Comparison of ENCODE assay signal across 21 cellular contexts in genomic region chr5:40780858-40781257, GRCh38. TPM values are rescaled to one million over a fixed set of nuclear protein-coding genes. Genes with fewer than 3 reads are reported as not detected.
DNase-seq lines count a peak whose midpoint lies in the region; ATAC-seq, FAIRE-seq and TF ChIP-seq lines count a peak whose summit lies in the region.
"Had no signal": no experiment of that assay in that cellular context is flagged by ENCODE, and none has a peak within 500 bp of the region (broad histone marks: within the 10 kb centered on the region; RNA-seq: fewer than 3 reads in every experiment).

No MANE protein-coding gene starts in this region.

- no peak overlapping the region for H2BK5ac ChIP-seq in H9 (ENCODE audit: insufficient read length, low read length)

- H3K4me3 Mint-ChIP-seq in activated T-cell treated with anti-CD3 and anti-CD28 coated beads, Interleukin-2, amount 50 U/mL, for 24 hours = no peak overlapping the region
- no peak overlapping the region for H3K4me3 Mint-ChIP-seq in activated T-cell treated with anti-CD3 and anti-CD28 coated beads, Interleukin-2, amount 50 U/mL, for 4 hours
- H3K4me3 Mint-ChIP-seq in H9 = no peak overlapping the region
- no peak overlapping the region for H3K4me3 Mint-ChIP-seq in stimulated activated effector memory CD8-positive, alpha-beta T cell treated with anti-CD3 and anti-CD28 coated beads, Interleukin-12 subunit alpha, Interleukin-12 subunit beta, amount 100 ng/mL, for 72 hours
- H3K4me3 Mint-ChIP-seq: B cell had no signal

- no peak for TF ChIP-seq CTCF in H9 (conservative IDR thresholded peaks at IDR 0.05)
- TF ChIP-seq CTCF in HepG2 (CRISPR knock-in tag; IDR thresholded peaks at IDR 0.05) = no peak
- no peak for TF ChIP-seq CTCF in RWPE1 (conservative IDR thresholded peaks at IDR 0.05; ENCODE audit: low read depth)

- H3K79me1 ChIP-seq in H9 (ENCODE audit: insufficient read depth, low read depth, low read length, poor library complexity, severe bottlenecking) = peaks cover 3% of the 10 kb centered on the region

- H3K27me3 ChIP-seq in H9 (ENCODE audit: insufficient read depth, low read length) (no peaks in the 10 kb centered on the region), HepG2 (ENCODE audit: control insufficient read depth in 1 of 2, insufficient read depth in 2 of 2, low read length in 2 of 2) (no peaks in the 10 kb centered on the region)
- H3K27me3 ChIP-seq: SJCRH30 had no signal

- no peak for DNase-seq in activated T-cell treated with anti-CD3 and anti-CD28 coated beads, Interleukin-2, amount 50 U/mL, for 24 hours
- DNase-seq in activated T-cell treated with anti-CD3 and anti-CD28 coated beads, Interleukin-2, amount 50 U/mL, for 4 hours = no peak
- no peak for DNase-seq in H9
- no peak for DNase-seq in HepG2 (ENCODE audit: low spot score)
- no peak for DNase-seq in stimulated activated effector memory CD8-positive, alpha-beta T cell treated with anti-CD3 and anti-CD28 coated beads, Interleukin-12 subunit alpha, Interleukin-12 subunit beta, amount 100 ng/mL, for 72 hours (ENCODE audit: low spot score in 2 of 2)
- no peak for DNase-seq in NOMO-1 (lab: John Stamatoyannopoulos, UW; ENCODE audit: unreplicated experiment in 2 of 2)
- DNase-seq in RWPE1 (ENCODE audit: low spot score) = no peak
- DNase-seq in EL = no peak
- DNase-seq: Caco-2, DMS153, NCI-H1417 treated with DMSO at 0.1 percent for 48 hours, NCI-H187 treated with DMSO at 0.1 percent for 48 hours, NCI-H2227 treated with DMSO at 0.1 percent for 48 hours, NCI-H510A treated with DMSO at 0.1 percent for 48 hours, NCI-H774, SJCRH30 had no signal

- TF ChIP-seq POLR2A in HepG2 (IDR thresholded peaks at IDR 0.05; ENCODE audit: insufficient read depth in 1 of 2, low read depth in 2 of 2, low read length in 2 of 2) = no peak

- H2AFZ ChIP-seq in H9 (ENCODE audit: low read length) = no peak overlapping the region
- no peak overlapping the region for H2AFZ ChIP-seq in HepG2 (ENCODE audit: low read length)

- no peak overlapping the region for H3K4me3 ChIP-seq in HepG2 (replicated peaks in 1 of 3; ENCODE audit: insufficient read depth in 1 of 3, low read depth in 2 of 3, low read length in 3 of 3)
- H3K4me3 ChIP-seq: GM12878, SJCRH30 had no signal

- peak overlapping the region; percentile 50 for H3K27ac Mint-ChIP-seq in activated T-cell treated with anti-CD3 and anti-CD28 coated beads, Interleukin-2, amount 50 U/mL, for 24 hours
- peak overlapping the region in 2 of 3 experiments; percentile 6 to 49; a peak in 2 of 7 replicates for H3K27ac Mint-ChIP-seq in H9
- peak overlapping the region; percentile 9 for H3K27ac Mint-ChIP-seq in stimulated activated effector memory CD8-positive, alpha-beta T cell treated with anti-CD3 and anti-CD28 coated beads, Interleukin-12 subunit alpha, Interleukin-12 subunit beta, amount 100 ng/mL, for 72 hours
- H3K27ac Mint-ChIP-seq: B cell had no signal

- no peak overlapping the region for H2BK120ac ChIP-seq in H9 (ENCODE audit: low read depth, low read length, poor library complexity, severe bottlenecking)

- in situ Hi-C loops in HepG2 (cut with HindIII; ENCODE audit: extremely low pct_ligation_motif_present, low pct_unique_long_range_greater_than_20kb) = no loop called here

- FAIRE-seq in HepG2 (lab: Jason Lieb, UNC) = no peak
- FAIRE-seq: GM12878, GM19239, H1 had no signal

- TF ChIP-seq RAD21 in HepG2 (CRISPR knock-in tag; IDR thresholded peaks at IDR 0.05) = no peak

- H3K4me1 Mint-ChIP-seq in activated T-cell treated with anti-CD3 and anti-CD28 coated beads, Interleukin-2, amount 50 U/mL, for 24 hours (ENCODE audit: low read depth) = peaks cover 62% of the 10 kb centered on the region
- peaks cover 45% of the 10 kb centered on the region for H3K4me1 Mint-ChIP-seq in activated T-cell treated with anti-CD3 and anti-CD28 coated beads, Interleukin-2, amount 50 U/mL, for 4 hours (ENCODE audit: low read depth)
- H3K4me1 Mint-ChIP-seq in H9 = no peaks in the 10 kb centered on the region; a peak in 1 of 4 replicates
- peaks cover 50% of the 10 kb centered on the region for H3K4me1 Mint-ChIP-seq in stimulated activated effector memory CD8-positive, alpha-beta T cell treated with anti-CD3 and anti-CD28 coated beads, Interleukin-12 subunit alpha, Interleukin-12 subunit beta, amount 100 ng/mL, for 72 hours

- H3K27ac ChIP-seq in H9 (ENCODE audit: insufficient read length, low read depth, low read length) (no peak overlapping the region), HepG2 (ENCODE audit: extremely low read length, insufficient read depth, low read length) (peak overlapping the region; percentile 31), RWPE1 (no peak overlapping the region)
- H3K27ac ChIP-seq: 22Rv1, SJCRH30 had no signal

- no peaks in the 10 kb centered on the region for H3K27me3 Mint-ChIP-seq in activated T-cell treated with anti-CD3 and anti-CD28 coated beads, Interleukin-2, amount 50 U/mL, for 24 hours
- H3K27me3 Mint-ChIP-seq in activated T-cell treated with anti-CD3 and anti-CD28 coated beads, Interleukin-2, amount 50 U/mL, for 4 hours (ENCODE audit: low read depth) = no peaks in the 10 kb centered on the region
- H3K27me3 Mint-ChIP-seq in H9 (ENCODE audit: low read depth) = no peaks in the 10 kb centered on the region
- H3K27me3 Mint-ChIP-seq: B cell had no signal

- CTCF ChIA-PET in HepG2 (lab: Yijun Ruan, JAX; ENCODE audit: low intra/inter-chr PET ratio, low total read pairs) = no interaction called here
- CTCF ChIA-PET in RWPE1 (lab: Yijun Ruan, JAX) = no interaction called here

- no peak overlapping the region for H3K14ac ChIP-seq in H9 (ENCODE audit: insufficient read depth, low read length)

- TF ChIP-seq EP300 in HepG2 (IDR thresholded peaks at IDR 0.05; ENCODE audit: low read depth in 2 of 2, low read length in 2 of 2) = no peak
- TF ChIP-seq EP300 in HepG2 (CRISPR knock-in tag; IDR thresholded peaks at IDR 0.05; ENCODE audit: borderline replicate concordance) = no peak

- no peak overlapping the region for H3K18ac ChIP-seq in H9 (ENCODE audit: insufficient read length, low read depth, low read length)

- 100% methylated on average over 1 of the region's 3 CpGs for WGBS in H9 (ENCODE audit: extremely low coverage, insufficient read length, low lambda C conversion rate)
- WGBS in HepG2 (ENCODE audit: low lambda C conversion rate) = 93% methylated on average over 3 of the region's 3 CpGs

- no peak overlapping the region for H2BK20ac ChIP-seq in H9 (ENCODE audit: low read depth, low read length, poor library complexity, severe bottlenecking)

- peaks cover 37% of the 10 kb centered on the region for H3K36me3 Mint-ChIP-seq in activated T-cell treated with anti-CD3 and anti-CD28 coated beads, Interleukin-2, amount 50 U/mL, for 24 hours (ENCODE audit: low read depth)
- peaks cover 15% of the 10 kb centered on the region for H3K36me3 Mint-ChIP-seq in activated T-cell treated with anti-CD3 and anti-CD28 coated beads, Interleukin-2, amount 50 U/mL, for 4 hours (ENCODE audit: insufficient read depth)
- H3K36me3 Mint-ChIP-seq in H9 (ENCODE audit: insufficient read depth in 1 of 3, low read depth in 3 of 3) = peaks cover 7 to 14% (median 12%) of the 10 kb centered on the region in 3 experiments; a peak in 6 of 7 replicates
- peaks cover 37% of the 10 kb centered on the region for H3K36me3 Mint-ChIP-seq in stimulated activated effector memory CD8-positive, alpha-beta T cell treated with anti-CD3 and anti-CD28 coated beads, Interleukin-12 subunit alpha, Interleukin-12 subunit beta, amount 100 ng/mL, for 72 hours

- no TSS peak for BruUV-seq in HepG2 (replicated peaks; lab: Mats Ljungman, UMichigan)

- H3K4ac ChIP-seq in H9 (ENCODE audit: low read depth, low read length) = no peak overlapping the region

- no peak for ATAC-seq in activated T-cell treated with anti-CD3 and anti-CD28 coated beads, Interleukin-2, amount 50 U/mL, for 4 hours
- ATAC-seq in HepG2 = no peak
- ATAC-seq in stimulated activated effector memory CD8-positive, alpha-beta T cell treated with anti-CD3 and anti-CD28 coated beads, Interleukin-12 subunit alpha, Interleukin-12 subunit beta, amount 100 ng/mL, for 72 hours = no peak
- ATAC-seq: GM12878 had no signal

- H4K5ac ChIP-seq in H9 (ENCODE audit: insufficient read length, low read depth, low read length) = no peak overlapping the region

- no peaks in the 10 kb centered on the region for H3K4me1 ChIP-seq in H9 (ENCODE audit: insufficient read depth, low read length)
- peaks cover 72% of the 10 kb centered on the region for H3K4me1 ChIP-seq in HepG2 (ENCODE audit: insufficient read depth, low read length)

- H2BK15ac ChIP-seq in H9 (ENCODE audit: low read depth, low read length) = no peak overlapping the region

- no peaks in the 10 kb centered on the region for H3K23me2 ChIP-seq in H9 (ENCODE audit: insufficient read length, low read depth, low read length, poor library complexity, severe bottlenecking)

- H3K9ac ChIP-seq in H9 (ENCODE audit: extremely low read depth, insufficient read length, low read length) (no peak overlapping the region), HepG2 (ENCODE audit: insufficient read depth, low read depth, low read length) (no peak overlapping the region)

- H4K20me1 ChIP-seq in H9 (ENCODE audit: control insufficient read depth, insufficient read depth, insufficient read length) (no peaks in the 10 kb centered on the region), HepG2 (ENCODE audit: insufficient read depth, low read length) (peaks cover 3% of the 10 kb centered on the region; the same call in 1 of the 2 replicates)

- peaks cover 23% of the 10 kb centered on the region; the same call in 1 of the 2 replicates for H3K79me2 ChIP-seq in H9 (ENCODE audit: insufficient read depth, low read length)
- peaks cover 83% of the 10 kb centered on the region for H3K79me2 ChIP-seq in HepG2 (ENCODE audit: insufficient read depth, low read length)

- H3K9me3 Mint-ChIP-seq in activated T-cell treated with anti-CD3 and anti-CD28 coated beads, Interleukin-2, amount 50 U/mL, for 24 hours = no peaks in the 10 kb centered on the region
- no peaks in the 10 kb centered on the region for H3K9me3 Mint-ChIP-seq in activated T-cell treated with anti-CD3 and anti-CD28 coated beads, Interleukin-2, amount 50 U/mL, for 4 hours
- no peaks in the 10 kb centered on the region for H3K9me3 Mint-ChIP-seq in H9
- H3K9me3 Mint-ChIP-seq in stimulated activated effector memory CD8-positive, alpha-beta T cell treated with anti-CD3 and anti-CD28 coated beads, Interleukin-12 subunit alpha, Interleukin-12 subunit beta, amount 100 ng/mL, for 72 hours = no peaks in the 10 kb centered on the region

- no peaks in the 10 kb centered on the region for H3K9me3 ChIP-seq in H9 (ENCODE audit: control insufficient read depth, low read depth, low read length)
- no peaks in the 10 kb centered on the region for H3K9me3 ChIP-seq in HepG2 (ENCODE audit: low read length)
- H3K9me3 ChIP-seq: Caco-2, SJCRH30 had no signal

- H4K91ac ChIP-seq in H9 (ENCODE audit: insufficient read length, low read depth, low read length) = no peak overlapping the region

- POLR2A ChIA-PET in HepG2 (lab: Yijun Ruan, JAX) = no interaction called here
- POLR2A ChIA-PET in RWPE1 (lab: Yijun Ruan, JAX; ENCODE audit: low non-redundant PET) = no interaction called here

- no peak overlapping the region for H2AK5ac ChIP-seq in H9 (ENCODE audit: insufficient read length, low read length)

- no peak overlapping the region for H4K8ac ChIP-seq in H9 (replicated peaks; ENCODE audit: insufficient read length, low read depth, low read length)

- H3K23ac ChIP-seq in H9 (ENCODE audit: insufficient read length, low read depth, low read length) = no peak overlapping the region

- intact Hi-C loops in HepG2 (cut with micrococcal nuclease; ENCODE audit: unreplicated experiment) = loop anchor here (10.0 kb wide), 1 partner anchor 1706 kb away; the partner anchor contains the start of gene RICTOR

- H3K4me2 ChIP-seq in H9 (ENCODE audit: insufficient read depth, insufficient read length, low read length) = no peak overlapping the region
- no peak overlapping the region for H3K4me2 ChIP-seq in HepG2 (ENCODE audit: low read depth, low read length)

- H3K36me3 ChIP-seq in HepG2 (replicated peaks in 1 of 2; ENCODE audit: control insufficient read depth in 1 of 2, insufficient read depth in 2 of 2, low read length in 2 of 2) = peaks cover 3 to 10% of the 10 kb centered on the region in 2 experiments

- H3K56ac ChIP-seq in H9 (ENCODE audit: insufficient read length, low read depth, low read length) = no peak overlapping the region

- no peak overlapping the region for H3T11ph ChIP-seq in H9 (ENCODE audit: low read length)

- no peak overlapping the region for H2BK12ac ChIP-seq in H9 (ENCODE audit: insufficient read length, low read depth, low read length)

RNA-seq across cellular contexts. Expression of gene PRKAA1, which starts 17.3 kb away (rescaled TPM):
- total RNA-seq in activated T-cell treated with anti-CD3 and anti-CD28 coated beads, Interleukin-2, amount 50 U/mL, for 4 hours = 10 to 100 TPM; 48.6 to 51.4 (median 50.3) TPM
- total RNA-seq in H9 (2021) (28.8 and 29.1 TPM in 2 replicates), HepG2 (2016; rRNA removed; fragmentation: Illumina TruSeq; extraction: Trizol) (58.0 and 78.7 TPM in 2 replicates)
- total RNA-seq in HepG2 (2016; cell fraction: cytosol; rRNA removed; fragmentation: Illumina TruSeq; extraction: Trizol; ENCODE audit: low read depth) = 31.0 and 34.0 TPM in 2 replicates
- total RNA-seq in HepG2 (2016; cell fraction: insoluble cytoplasmic fraction; rRNA removed; fragmentation: Illumina TruSeq; extraction: Trizol) = 56.3 and 76.7 TPM in 2 replicates
- 28.2 and 36.2 TPM in 2 replicates for total RNA-seq in HepG2 (2016; cell fraction: membrane; rRNA removed; fragmentation: Illumina TruSeq; extraction: Trizol)
- 48.6 and 60.5 TPM in 2 replicates for total RNA-seq in HepG2 (2016; cell fraction: nucleus; rRNA removed; fragmentation: Illumina TruSeq; extraction: Trizol)
- 29.0 and 36.6 TPM in 2 replicates for polyA plus RNA-seq in HepG2 (2011; rRNA removed)
- 10.5 and 18.5 TPM in 2 replicates for polyA plus RNA-seq in HepG2 (2011; cell fraction: cytosol; rRNA removed)
- 38.2 and 50.6 TPM in 2 replicates for polyA plus RNA-seq in HepG2 (2011; cell fraction: nucleus; rRNA removed)
- 39.5 and 51.9 TPM in 2 replicates for polyA plus RNA-seq in HepG2 (2012)
- 1.4 and 1.5 TPM in 2 replicates for polyA plus RNA-seq in HepG2 (2016; cell fraction: cytosol; fragmentation: Illumina TruSeq; extraction: Trizol; ENCODE audit: low read depth)
- 32.4 and 34.1 TPM in 2 replicates for polyA plus RNA-seq in HepG2 (2016; cell fraction: insoluble cytoplasmic fraction; fragmentation: Illumina TruSeq; extraction: Trizol; ENCODE audit: low read depth)
- 3.2 and 4.1 TPM in 2 replicates for polyA plus RNA-seq in HepG2 (2016; cell fraction: membrane; fragmentation: Illumina TruSeq; extraction: Trizol; ENCODE audit: low read depth)
- 61.0 and 74.0 TPM in 2 replicates for polyA plus RNA-seq in HepG2 (2016; cell fraction: nucleus; fragmentation: Illumina TruSeq; extraction: Trizol; ENCODE audit: insufficient read depth, low read depth)
- polyA minus RNA-seq in HepG2 (2011; rRNA and poly(A)+ RNA removed; ENCODE audit: low replicate concordance) = 12.8 and 19.6 TPM in 2 replicates
- polyA minus RNA-seq in HepG2 (2011; cell fraction: cytosol; rRNA and poly(A)+ RNA removed) = 42.8 and 49.6 TPM in 2 replicates
- 88.8 and 97.3 TPM in 2 replicates for polyA minus RNA-seq in HepG2 (2011; cell fraction: nucleus; rRNA and poly(A)+ RNA removed)

RNA-seq across cellular contexts. Expression of gene TTC33, which starts 25.1 kb away (rescaled TPM):
- 10 to 100 TPM; 14.6 to 20.9 (median 15.9) TPM for total RNA-seq in activated T-cell treated with anti-CD3 and anti-CD28 coated beads, Interleukin-2, amount 50 U/mL, for 4 hours
- total RNA-seq in H9 (2021) (7.2 and 7.3 TPM in 2 replicates), HepG2 (2016; rRNA removed; fragmentation: Illumina TruSeq; extraction: Trizol) (20.0 and 37.9 TPM in 2 replicates)
- total RNA-seq in HepG2 (2016; cell fraction: cytosol; rRNA removed; fragmentation: Illumina TruSeq; extraction: Trizol; ENCODE audit: low read depth) = 1.3 and 1.7 TPM in 2 replicates
- total RNA-seq in HepG2 (2016; cell fraction: insoluble cytoplasmic fraction; rRNA removed; fragmentation: Illumina TruSeq; extraction: Trizol) = 18.6 and 39.1 TPM in 2 replicates
- total RNA-seq in HepG2 (2016; cell fraction: membrane; rRNA removed; fragmentation: Illumina TruSeq; extraction: Trizol) = 4.6 and 4.8 TPM in 2 replicates
- 9.9 and 10.9 TPM in 2 replicates for total RNA-seq in HepG2 (2016; cell fraction: nucleus; rRNA removed; fragmentation: Illumina TruSeq; extraction: Trizol)
- 3.8 and 4.5 TPM in 2 replicates for polyA plus RNA-seq in HepG2 (2011; rRNA removed)
- polyA plus RNA-seq in HepG2 (2011; cell fraction: cytosol; rRNA removed) = 1.4 and 2.4 TPM in 2 replicates
- 1.2 and 2.1 TPM in 2 replicates for polyA plus RNA-seq in HepG2 (2011; cell fraction: nucleus; rRNA removed)
- 9.7 and 10.0 TPM in 2 replicates for polyA plus RNA-seq in HepG2 (2012)
- polyA plus RNA-seq in HepG2 (2016; cell fraction: cytosol; fragmentation: Illumina TruSeq; extraction: Trizol; ENCODE audit: low read depth) = 0.32 and 0.58 TPM in 2 replicates
- 21.9 and 22.3 TPM in 2 replicates for polyA plus RNA-seq in HepG2 (2016; cell fraction: insoluble cytoplasmic fraction; fragmentation: Illumina TruSeq; extraction: Trizol; ENCODE audit: low read depth)
- 1.8 and 2.1 TPM in 2 replicates for polyA plus RNA-seq in HepG2 (2016; cell fraction: membrane; fragmentation: Illumina TruSeq; extraction: Trizol; ENCODE audit: low read depth)
- 8.5 and 9.4 TPM in 2 replicates for polyA plus RNA-seq in HepG2 (2016; cell fraction: nucleus; fragmentation: Illumina TruSeq; extraction: Trizol; ENCODE audit: insufficient read depth, low read depth)
- polyA minus RNA-seq in HepG2 (2011; rRNA and poly(A)+ RNA removed; ENCODE audit: low replicate concordance) = 1.7 and 4.1 TPM in 2 replicates
- polyA minus RNA-seq in HepG2 (2011; cell fraction: cytosol; rRNA and poly(A)+ RNA removed) = 7.9 and 11.0 TPM in 2 replicates
- polyA minus RNA-seq in HepG2 (2011; cell fraction: nucleus; rRNA and poly(A)+ RNA removed) = 12.5 and 17.9 TPM in 2 replicates

RNA-seq across cellular contexts. Expression of gene RPL37, which starts 54.2 kb away (rescaled TPM):
- total RNA-seq in activated T-cell treated with anti-CD3 and anti-CD28 coated beads, Interleukin-2, amount 50 U/mL, for 4 hours = 1,000 to 10,000 TPM; 1,753 to 1,834 (median 1,793) TPM
- total RNA-seq in H9 (2021) = 1,726 and 1,735 TPM in 2 replicates
- total RNA-seq in HepG2 (2016; rRNA removed; fragmentation: Illumina TruSeq; extraction: Trizol) = 1,981 and 2,192 TPM in 2 replicates
- total RNA-seq in HepG2 (2016; cell fraction: cytosol; rRNA removed; fragmentation: Illumina TruSeq; extraction: Trizol; ENCODE audit: low read depth) = 3,324 and 3,542 TPM in 2 replicates
- 1,946 and 2,347 TPM in 2 replicates for total RNA-seq in HepG2 (2016; cell fraction: insoluble cytoplasmic fraction; rRNA removed; fragmentation: Illumina TruSeq; extraction: Trizol)
- 4,900 and 5,247 TPM in 2 replicates for total RNA-seq in HepG2 (2016; cell fraction: membrane; rRNA removed; fragmentation: Illumina TruSeq; extraction: Trizol)
- 696 and 786 TPM in 2 replicates for total RNA-seq in HepG2 (2016; cell fraction: nucleus; rRNA removed; fragmentation: Illumina TruSeq; extraction: Trizol)
- polyA plus RNA-seq in HepG2 (2011; rRNA removed) = 3,367 and 3,734 TPM in 2 replicates
- polyA plus RNA-seq in HepG2 (2011; cell fraction: cytosol; rRNA removed) = 216 and 299 TPM in 2 replicates
- 168 and 341 TPM in 2 replicates for polyA plus RNA-seq in HepG2 (2011; cell fraction: nucleus; rRNA removed)
- polyA plus RNA-seq in HepG2 (2012) = 2,075 and 2,920 TPM in 2 replicates
- polyA plus RNA-seq in HepG2 (2016; cell fraction: cytosol; fragmentation: Illumina TruSeq; extraction: Trizol; ENCODE audit: low read depth) = 4,668 and 5,281 TPM in 2 replicates
- polyA plus RNA-seq in HepG2 (2016; cell fraction: insoluble cytoplasmic fraction; fragmentation: Illumina TruSeq; extraction: Trizol; ENCODE audit: low read depth) = 2,672 and 2,701 TPM in 2 replicates
- 6,074 and 6,302 TPM in 2 replicates for polyA plus RNA-seq in HepG2 (2016; cell fraction: membrane; fragmentation: Illumina TruSeq; extraction: Trizol; ENCODE audit: low read depth)
- 1,552 and 1,570 TPM in 2 replicates for polyA plus RNA-seq in HepG2 (2016; cell fraction: nucleus; fragmentation: Illumina TruSeq; extraction: Trizol; ENCODE audit: insufficient read depth, low read depth)
- 352 and 1,422 TPM in 2 replicates for polyA minus RNA-seq in HepG2 (2011; rRNA and poly(A)+ RNA removed; ENCODE audit: low replicate concordance)
- polyA minus RNA-seq in HepG2 (2011; cell fraction: cytosol; rRNA and poly(A)+ RNA removed) = 513 and 618 TPM in 2 replicates
- polyA minus RNA-seq in HepG2 (2011; cell fraction: nucleus; rRNA and poly(A)+ RNA removed) = 284 and 353 TPM in 2 replicates
